Comparison of ENCODE assay signal across 20 cellular contexts in the genomic region with DNA sequence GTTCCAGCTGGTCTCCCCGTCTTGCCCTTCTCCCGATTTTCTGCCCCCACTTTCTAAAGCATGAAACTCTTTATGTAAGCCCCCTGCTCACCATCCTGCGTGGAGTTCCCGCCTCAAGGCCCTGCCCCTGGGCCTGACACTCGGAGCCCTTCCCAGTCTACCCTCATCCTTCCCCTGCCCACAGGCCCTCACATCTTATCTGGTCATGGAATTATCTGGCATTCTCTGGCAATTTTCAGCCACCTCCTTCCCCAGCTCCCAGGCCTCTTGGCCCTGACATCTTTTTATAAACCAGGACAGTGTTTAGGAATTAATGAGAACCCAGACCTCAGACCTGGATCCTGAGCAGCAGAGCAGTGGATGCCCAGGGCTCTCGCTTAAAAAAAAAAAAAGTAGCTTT.
"Had no signal": no experiment of that assay in that cellular context is flagged by ENCODE, and none has a peak within 500 bp of the region (broad histone marks: within the 10 kb centered on the region; RNA-seq: fewer than 3 reads in every experiment).

No MANE protein-coding gene starts in this region.

- H3K9me3 ChIP-seq: colonic mucosa, esophagus squamous epithelium, gastroesophageal sphincter, lower lobe of right lung, psoas muscle, tibial artery had no signal

- H3K4me1 ChIP-seq: colonic mucosa, esophagus squamous epithelium, lower lobe of right lung, parathyroid adenoma, psoas muscle, tibial artery had no signal

- H3K27me3 ChIP-seq: colonic mucosa, esophagus squamous epithelium, gastroesophageal sphincter, hepatocyte, tibial artery had no signal

- H3K27me3 Mint-ChIP-seq: naive B cell had no signal

- FAIRE-seq: islet of Langerhans had no signal

- H3K4me3 ChIP-seq: colonic mucosa, esophagus squamous epithelium, gastroesophageal sphincter, hepatocyte, lower lobe of right lung, psoas muscle, tibial artery had no signal

- H3K9me3 Mint-ChIP-seq: naive B cell, nephron had no signal

- DNase-seq: caudate nucleus; colonic mucosa; dermis blood vessel endothelial cell; esophagus squamous epithelium; foreskin fibroblast; lower lobe of right lung; mesenchymal stem cell; naive B cell; occipital lobe; psoas muscle; retina; stimulated activated CD4-positive, alpha-beta T cell treated with anti-CD3 and anti-CD28 coated beads, Interleukin-2, amount 100 ng/mL, for 24 hours; stimulated activated CD4-positive, alpha-beta T cell treated with anti-CD3 and anti-CD28 coated beads, Interleukin-4, amount 100 ng/mL, for 4 hours; stimulated activated naive CD4-positive, alpha-beta T cell; tibial artery had no signal

- H3K4me3 Mint-ChIP-seq: naive B cell, nephron had no signal

- H3K27ac ChIP-seq: colonic mucosa, esophagus squamous epithelium, gastroesophageal sphincter, hepatocyte, lower lobe of right lung, parathyroid adenoma, psoas muscle, tibial artery had no signal

- H3K27ac Mint-ChIP-seq: nephron had no signal
